ENCODE assay signal across 11 cellular contexts in genomic region chr9:68593760-68594159, GRCh38. TPM values are rescaled to one million over a fixed set of nuclear protein-coding genes. Genes with fewer than 3 reads are reported as not detected.
"Had no signal": no experiment of that assay in that cellular context is flagged by ENCODE, and none has a peak within 500 bp of the region (broad histone marks: within the 10 kb centered on the region; RNA-seq: fewer than 3 reads in every experiment).

No MANE protein-coding gene starts in this region.

RNA-seq across cellular contexts. Expression of gene TMEM252, which starts 53.1 kb away (rescaled TPM):
- total RNA-seq: activated CD8-positive, alpha-beta T cell treated with anti-CD3 and anti-CD28 coated beads for 36 hours; activated naive CD8-positive, alpha-beta T cell treated with anti-CD3 and anti-CD28 coated beads for 36 hours; activated T-cell treated with anti-CD3 and anti-CD28 coated beads, Interleukin-2, amount 50 U/mL, for 4 hours; activated T-helper 17 cell treated with anti-CD3 and anti-CD28 coated beads, Interleukin-2, amount 50 U/mL, for 72 hours; adrenal gland; aorta; body of pancreas; chondrocyte; foreskin keratinocyte; gastrocnemius medialis; heart left ventricle had no signal
- polyA plus RNA-seq: adrenal gland, foreskin keratinocyte, heart left ventricle had no signal
